In genomic region chr3:165346503-165346902, GRCh38 we compare ENCODE assay signal across 24 cellular contexts.
"Had no signal": no experiment of that assay in that cellular context is flagged by ENCODE, and none has a peak within 500 bp of the region (broad histone marks: within the 10 kb centered on the region; RNA-seq: fewer than 3 reads in every experiment).

No MANE protein-coding gene starts in this region.

- DNase-seq: activated CD4-positive, alpha-beta T cell treated with anti-CD3 and anti-CD28 coated beads, Interleukin-2, amount 10 ng/mL, durations not matched to agents 24 days and 14 days; activated CD8-positive, alpha-beta T cell treated with anti-CD3 and anti-CD28 coated beads for 36 hours; activated gamma-delta T cell; activated naive CD4-positive, alpha-beta T cell treated with anti-CD3 and anti-CD28 coated beads, Interleukin-2, amount 50 U/mL, for 16 hours; aorta; effector CD4-positive, alpha-beta T cell; foreskin keratinocyte; kidney glomerular epithelial cell; left lung; naive thymus-derived CD4-positive, alpha-beta T cell; retina; sigmoid colon; stimulated activated CD4-positive, alpha-beta T cell treated with anti-CD3 and anti-CD28 coated beads, Interleukin-2, amount 100 ng/mL, for 48 hours; stimulated activated naive CD4-positive, alpha-beta T cell had no signal

- H3K27ac Mint-ChIP-seq: activated CD4-positive, alpha-beta T cell treated with anti-CD3 and anti-CD28 coated beads, Interleukin-2, amount 10 ng/mL, durations not matched to agents 24 days and 14 days; activated CD8-positive, alpha-beta T cell treated with anti-CD3 and anti-CD28 coated beads for 36 hours; activated T-helper 1 cell treated with anti-CD3 and anti-CD28 coated beads, Interleukin-12 subunit alpha, Interleukin-12 subunit beta, Interleukin-2, Interleukin-4 antibody, amounts not matched to agents 30 ng/mL and 10 ng/mL and 1 ng/mL, durations not matched to agents 14 hours and 24 hours and 36 hours; brain; naive thymus-derived CD4-positive, alpha-beta T cell; progenitor cell of endocrine pancreas; type B pancreatic cell had no signal

- ATAC-seq: activated CD4-positive, CD25-positive, alpha-beta regulatory T cell treated with anti-CD3 and anti-CD28 coated beads, Interleukin-2, amount 50 U/mL, for 24 hours; activated CD8-positive, alpha-beta T cell treated with anti-CD3 and anti-CD28 coated beads for 36 hours; foreskin keratinocyte; left lung; naive thymus-derived CD4-positive, alpha-beta T cell had no signal

- H3K9me3 Mint-ChIP-seq: brain had no signal

- H3K36me3 ChIP-seq: left lung, sigmoid colon, thoracic aorta, vagina had no signal

- H3K4me2 ChIP-seq: smooth muscle cell had no signal

- H3K27me3 ChIP-seq: foreskin keratinocyte, left lung, sigmoid colon, vagina had no signal

- H3K4me1 Mint-ChIP-seq: activated CD4-positive, alpha-beta T cell treated with anti-CD3 and anti-CD28 coated beads, Interleukin-2, amount 10 ng/mL, durations not matched to agents 24 days and 14 days; brain; naive thymus-derived CD4-positive, alpha-beta T cell; neural crest cell had no signal

- H3K4me3 ChIP-seq: left lung, lung, sigmoid colon, smooth muscle cell, thoracic aorta, vagina had no signal

- H3K27me3 Mint-ChIP-seq: activated CD4-positive, alpha-beta T cell treated with anti-CD3 and anti-CD28 coated beads, Interleukin-2, amount 10 ng/mL, durations not matched to agents 24 days and 14 days; activated CD8-positive, alpha-beta T cell treated with anti-CD3 and anti-CD28 coated beads for 36 hours; naive thymus-derived CD4-positive, alpha-beta T cell; progenitor cell of endocrine pancreas; type B pancreatic cell had no signal

- H3K27ac ChIP-seq: foreskin keratinocyte, left lung, sigmoid colon, thoracic aorta, vagina had no signal

- H3K9me3 ChIP-seq: left lung, sigmoid colon, thoracic aorta, vagina had no signal

- H3K4me1 ChIP-seq: foreskin keratinocyte, left lung, sigmoid colon, vagina had no signal

- H3K4me3 Mint-ChIP-seq: activated CD4-positive, alpha-beta T cell treated with anti-CD3 and anti-CD28 coated beads, Interleukin-2, amount 10 ng/mL, durations not matched to agents 24 days and 14 days; activated CD8-positive, alpha-beta T cell treated with anti-CD3 and anti-CD28 coated beads for 36 hours; activated T-helper 1 cell treated with anti-CD3 and anti-CD28 coated beads, Interleukin-12 subunit alpha, Interleukin-12 subunit beta, Interleukin-2, Interleukin-4 antibody, amounts not matched to agents 30 ng/mL and 10 ng/mL and 1 ng/mL, durations not matched to agents 14 hours and 24 hours and 36 hours; brain; naive thymus-derived CD4-positive, alpha-beta T cell; neural crest cell; type B pancreatic cell had no signal

- H3K36me3 Mint-ChIP-seq: brain, type B pancreatic cell had no signal
